19 cellular contexts compared by ENCODE assay signal in genomic region chr22:30665786-30666185, GRCh38. TPM values are rescaled to one million over a fixed set of nuclear protein-coding genes. Genes with fewer than 3 reads are reported as not detected.
DNase-seq lines count a peak whose midpoint lies in the region; ATAC-seq and TF ChIP-seq lines count a peak whose summit lies in the region.
"Had no signal": no experiment of that assay in that cellular context is flagged by ENCODE, and none has a peak within 500 bp of the region (broad histone marks: within the 10 kb centered on the region; RNA-seq: fewer than 3 reads in every experiment).

No MANE protein-coding gene starts in this region.

- H3K27me3 Mint-ChIP-seq in Caco-2 (ENCODE audit: insufficient read depth, unreplicated experiment), result no peaks in the 10 kb centered on the region
- no peaks in the 10 kb centered on the region for H3K27me3 Mint-ChIP-seq in central memory CD8-positive, alpha-beta T cell
- no peaks in the 10 kb centered on the region for H3K27me3 Mint-ChIP-seq in naive thymus-derived CD8-positive, alpha-beta T cell

- no peak overlapping the region for H3K9ac ChIP-seq in BLaER1 treated with 17β-estradiol and CSF1 and Interleukin-3, amounts not matched to agents 10 nM and 100 nM

- CTCF ChIA-PET in Caco-2 (lab: Charles Lee), result interaction anchor here (0.6 to 0.9 kb wide), 3 partner anchors 89 to 607 kb away, joined by 3 to 5 read pairs (median 5); no protein-coding TSS in a partner anchor

- H3K9me3 Mint-ChIP-seq in Caco-2 (ENCODE audit: unreplicated experiment), result no peaks in the 10 kb centered on the region
- no peaks in the 10 kb centered on the region for H3K9me3 Mint-ChIP-seq in central memory CD8-positive, alpha-beta T cell
- no peaks in the 10 kb centered on the region for H3K9me3 Mint-ChIP-seq in naive thymus-derived CD8-positive, alpha-beta T cell
- H3K9me3 Mint-ChIP-seq: activated T-helper 2 cell treated with anti-CD3 and anti-CD28 coated beads, Interferon-gamma antibody, Interleukin-2, Interleukin-4, amounts not matched to agents 10 μg/mL and 5 μg/mL and 100 μg/mL, durations not matched to agents 14 hours and 24 hours and 36 hours had no signal

- TF ChIP-seq CTCF in Caco-2 (IDR thresholded peaks at IDR 0.05; ENCODE audit: insufficient read depth in 1 of 2, low read depth in 1 of 2, low read length in 1 of 2, severe bottlenecking in 1 of 2, unreplicated experiment in 1 of 2), result no peak

- peaks cover 0 to 8% (median 0%) of the 10 kb centered on the region in 11 experiments; a peak in 2 of 22 replicates for H3K27me3 ChIP-seq in BLaER1 treated with 17β-estradiol and CSF1 and Interleukin-3, amounts not matched to agents 10 nM and 100 nM
- H3K27me3 ChIP-seq in Caco-2 (replicated peaks; ENCODE audit: control insufficient read depth, insufficient read depth, low read length), result no peaks in the 10 kb centered on the region; the same call in 1 of the 2 replicates
- H3K27me3 ChIP-seq: esophagus muscularis mucosa, pancreas, right lobe of liver, tibial nerve had no signal

- peaks cover 17% of the 10 kb centered on the region for H3K4me1 Mint-ChIP-seq in Caco-2 (ENCODE audit: low read depth, unreplicated experiment)
- peaks cover 44% of the 10 kb centered on the region for H3K4me1 Mint-ChIP-seq in central memory CD8-positive, alpha-beta T cell
- H3K4me1 Mint-ChIP-seq in naive thymus-derived CD8-positive, alpha-beta T cell, result peaks cover 20 to 41% (median 29%) of the 10 kb centered on the region in 4 donors

- no peak overlapping the region for H3K4me3 ChIP-seq in BLaER1 treated with 17β-estradiol and CSF1 and Interleukin-3, amounts not matched to agents 10 nM and 100 nM
- no peak overlapping the region for H3K4me3 ChIP-seq in Caco-2 (ENCODE audit: low read depth, low read length)
- H3K4me3 ChIP-seq: pancreas, right lobe of liver, tibial nerve had no signal

- peaks cover 4% of the 10 kb centered on the region for H3K36me3 Mint-ChIP-seq in Caco-2 (ENCODE audit: insufficient read depth, unreplicated experiment)
- peaks cover 20% of the 10 kb centered on the region for H3K36me3 Mint-ChIP-seq in central memory CD8-positive, alpha-beta T cell (ENCODE audit: insufficient read depth)
- H3K36me3 Mint-ChIP-seq in naive thymus-derived CD8-positive, alpha-beta T cell, result peaks cover 7 to 29% (median 24%) of the 10 kb centered on the region in 3 donors

- H3K4me2 ChIP-seq in BLaER1 treated with 17β-estradiol and CSF1 and Interleukin-3, amounts not matched to agents 10 nM and 100 nM, result peak overlapping the region in 9 of 11 experiments; percentile 87 to 99 (median 96); a peak in 11 of 22 replicates

- H4K20me1 ChIP-seq in BLaER1 treated with 17β-estradiol and CSF1 and Interleukin-3, amounts not matched to agents 10 nM and 100 nM, result peaks cover 0 to 15% (median 0%) of the 10 kb centered on the region in 11 experiments; a peak in 2 of 22 replicates

- BruUV-seq in Caco-2 (replicated peaks; lab: Mats Ljungman, UMichigan), result no TSS peak

- H3K27ac Mint-ChIP-seq in Caco-2 (ENCODE audit: unreplicated experiment), result peak overlapping the region; percentile 86
- H3K27ac Mint-ChIP-seq in central memory CD8-positive, alpha-beta T cell (ENCODE audit: low read depth), result no peak overlapping the region
- peak overlapping the region in 2 of 10 donors; percentile 52 to 64 for H3K27ac Mint-ChIP-seq in naive thymus-derived CD8-positive, alpha-beta T cell
- H3K27ac Mint-ChIP-seq: activated T-helper 2 cell treated with anti-CD3 and anti-CD28 coated beads, Interferon-gamma antibody, Interleukin-2, Interleukin-4, amounts not matched to agents 10 μg/mL and 5 μg/mL and 100 μg/mL, durations not matched to agents 14 hours and 24 hours and 36 hours had no signal

- ATAC-seq in central memory CD8-positive, alpha-beta T cell (replicated peaks; ENCODE audit: extremely low read depth, poor library complexity, severe bottlenecking), result no peak
- no peak for ATAC-seq in naive thymus-derived CD8-positive, alpha-beta T cell
- no peak for ATAC-seq in GM21576 (IDR thresholded peaks at IDR 0.05; ENCODE audit: unreplicated experiment)
- ATAC-seq: pancreas, right lobe of liver had no signal

- H3K36me3 ChIP-seq in BLaER1 treated with 17β-estradiol and CSF1 and Interleukin-3, amounts not matched to agents 10 nM and 100 nM, result peaks cover 14 to 42% (median 23%) of the 10 kb centered on the region in 11 experiments; a peak in 21 of 22 replicates
- no peaks in the 10 kb centered on the region; the same call in 1 of the 2 replicates for H3K36me3 ChIP-seq in Caco-2 (ENCODE audit: control insufficient read depth, insufficient read depth, low read length)
- H3K36me3 ChIP-seq: pancreas had no signal

- H3K4me3 Mint-ChIP-seq in Caco-2 (ENCODE audit: unreplicated experiment), result peak overlapping the region; percentile 94
- peak overlapping the region; percentile 86 for H3K4me3 Mint-ChIP-seq in central memory CD8-positive, alpha-beta T cell
- peak overlapping the region in 7 of 10 donors; percentile 1 to 97 (median 94) for H3K4me3 Mint-ChIP-seq in naive thymus-derived CD8-positive, alpha-beta T cell

- intact Hi-C loops in Caco-2 (cut with micrococcal nuclease; ENCODE audit: unreplicated experiment), result no loop called here

- POLR2A ChIA-PET in Caco-2 (lab: Charles Lee), result interaction anchor here (0.6 kb wide), 1 partner anchor 47 kb away, joined by 3 read pairs; no protein-coding TSS in a partner anchor
- POLR2A ChIA-PET in naive thymus-derived CD8-positive, alpha-beta T cell (lab: Charles Lee), result interaction anchor here (1.2 kb wide), 1 partner anchor 27 kb away, joined by 3 read pairs; no protein-coding TSS in a partner anchor

- no peak overlapping the region for H3K27ac ChIP-seq in BLaER1 treated with 17β-estradiol and CSF1 and Interleukin-3, amounts not matched to agents 10 nM and 100 nM
- H3K27ac ChIP-seq: esophagus muscularis mucosa, GM23248, pancreas, right lobe of liver, tibial nerve had no signal

- DNase-seq in Caco-2 (no peak), DMS53 (lab: John Stamatoyannopoulos, UW) (no peak), NCI-H748 treated with DMSO at 0.1 percent for 48 hours (lab: John Stamatoyannopoulos, UW) (no peak), NCI-H510A (lab: John Stamatoyannopoulos, UW) (no peak)
- DNase-seq in central memory CD8-positive, alpha-beta T cell (ENCODE audit: low spot score in 2 of 2), result no peak
- no peak for DNase-seq in naive thymus-derived CD8-positive, alpha-beta T cell
- DNase-seq: activated CD4-positive, alpha-beta T cell treated with anti-CD3 and anti-CD28 coated beads, Interleukin-2, amount 50 U/mL, for 4 hours; effector CD4-positive, alpha-beta T cell; GM23248; Kasumi-1; NCI-H1105; NCI-H2081; pancreas; right lobe of liver had no signal

- peaks cover 11 to 22% (median 19%) of the 10 kb centered on the region in 10 experiments for H3K4me1 ChIP-seq in BLaER1 treated with 17β-estradiol and CSF1 and Interleukin-3, amounts not matched to agents 10 nM and 100 nM
- H3K4me1 ChIP-seq in Caco-2, result peaks cover 4% of the 10 kb centered on the region; the same call in 1 of the 2 replicates
- H3K4me1 ChIP-seq: right lobe of liver had no signal

- H3K9me3 ChIP-seq in BLaER1 treated with 17β-estradiol and CSF1 and Interleukin-3, amounts not matched to agents 10 nM and 100 nM (replicated peaks in 1 of 11), result no peaks in the 10 kb centered on the region
- H3K9me3 ChIP-seq in Caco-2, result no peaks in the 10 kb centered on the region
- H3K9me3 ChIP-seq: esophagus muscularis mucosa, pancreas, right lobe of liver, tibial nerve had no signal

RNA-seq across cellular contexts. Expression of gene DUSP18, which starts 1.9 kb away (rescaled TPM):
- total RNA-seq in Caco-2 (2022), result 6.0 and 7.9 TPM in 2 replicates
- total RNA-seq in naive thymus-derived CD8-positive, alpha-beta T cell, result 10 to 100 TPM; 14.8 to 18.6 TPM
- polyA plus RNA-seq in naive thymus-derived CD8-positive, alpha-beta T cell, result 1 to 10 TPM; 5.1 to 7.8 (median 6.6) TPM

RNA-seq across cellular contexts. Expression of gene OSBP2, which starts 28.9 kb away (rescaled TPM):
- 4.2 and 6.2 TPM in 2 replicates for total RNA-seq in Caco-2 (2022)
- total RNA-seq in naive thymus-derived CD8-positive, alpha-beta T cell, result 1 to 10 TPM; 1.3 to 1.8 TPM
- polyA plus RNA-seq in naive thymus-derived CD8-positive, alpha-beta T cell, result under 1 TPM; 0.60 to 0.75 (median 0.70) TPM

RNA-seq across cellular contexts. Expression of gene SLC35E4, which starts 30.2 kb away (rescaled TPM):
- total RNA-seq in Caco-2 (2022), result 0.27 and 0.74 TPM in 2 replicates
- total RNA-seq in naive thymus-derived CD8-positive, alpha-beta T cell, result 1 to 10 TPM; 1.5 to 1.6 TPM
- polyA plus RNA-seq in naive thymus-derived CD8-positive, alpha-beta T cell, result under 1 TPM; 0.64 to 0.94 (median 0.94) TPM

RNA-seq across cellular contexts. Expression of gene TCN2, which starts 58.8 kb away (rescaled TPM):
- total RNA-seq in Caco-2 (2022), result 11.9 and 13.8 TPM in 2 replicates
- under 1 TPM in 1 of 2 experiments, not detected in 1; 0.62 TPM for total RNA-seq in naive thymus-derived CD8-positive, alpha-beta T cell
- polyA plus RNA-seq in naive thymus-derived CD8-positive, alpha-beta T cell, result under 1 TPM in 1 of 3 donors, not detected in 2; 0.20 TPM
